Comparison of ENCODE assay signal across 1 cellular context in genomic region chr14:104972301-104973211, GRCh38.
TF ChIP-seq lines count a peak whose summit lies in the region.

No MANE protein-coding gene starts in this region.

TF ChIP-seq in Ishikawa, 13 proteins besides CTCF, POLR2A, EP300 and RAD21 (continued from another document):
- TF ChIP-seq, protein P1, sequence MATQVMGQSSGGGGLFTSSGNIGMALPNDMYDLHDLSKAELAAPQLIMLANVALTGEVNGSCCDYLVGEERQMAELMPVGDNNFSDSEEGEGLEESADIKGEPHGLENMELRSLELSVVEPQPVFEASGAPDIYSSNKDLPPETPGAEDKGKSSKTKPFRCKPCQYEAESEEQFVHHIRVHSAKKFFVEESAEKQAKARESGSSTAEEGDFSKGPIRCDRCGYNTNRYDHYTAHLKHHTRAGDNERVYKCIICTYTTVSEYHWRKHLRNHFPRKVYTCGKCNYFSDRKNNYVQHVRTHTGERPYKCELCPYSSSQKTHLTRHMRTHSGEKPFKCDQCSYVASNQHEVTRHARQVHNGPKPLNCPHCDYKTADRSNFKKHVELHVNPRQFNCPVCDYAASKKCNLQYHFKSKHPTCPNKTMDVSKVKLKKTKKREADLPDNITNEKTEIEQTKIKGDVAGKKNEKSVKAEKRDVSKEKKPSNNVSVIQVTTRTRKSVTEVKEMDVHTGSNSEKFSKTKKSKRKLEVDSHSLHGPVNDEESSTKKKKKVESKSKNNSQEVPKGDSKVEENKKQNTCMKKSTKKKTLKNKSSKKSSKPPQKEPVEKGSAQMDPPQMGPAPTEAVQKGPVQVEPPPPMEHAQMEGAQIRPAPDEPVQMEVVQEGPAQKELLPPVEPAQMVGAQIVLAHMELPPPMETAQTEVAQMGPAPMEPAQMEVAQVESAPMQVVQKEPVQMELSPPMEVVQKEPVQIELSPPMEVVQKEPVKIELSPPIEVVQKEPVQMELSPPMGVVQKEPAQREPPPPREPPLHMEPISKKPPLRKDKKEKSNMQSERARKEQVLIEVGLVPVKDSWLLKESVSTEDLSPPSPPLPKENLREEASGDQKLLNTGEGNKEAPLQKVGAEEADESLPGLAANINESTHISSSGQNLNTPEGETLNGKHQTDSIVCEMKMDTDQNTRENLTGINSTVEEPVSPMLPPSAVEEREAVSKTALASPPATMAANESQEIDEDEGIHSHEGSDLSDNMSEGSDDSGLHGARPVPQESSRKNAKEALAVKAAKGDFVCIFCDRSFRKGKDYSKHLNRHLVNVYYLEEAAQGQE (IDR thresholded peaks at IDR 0.05; ENCODE audit: low read depth) = no peak
- TF ChIP-seq EGR1 (IDR thresholded peaks at IDR 0.05) (peak; percentile 90), CEBPB (IDR thresholded peaks at IDR 0.05) (no peak), ZBTB7A (IDR thresholded peaks at IDR 0.05; ENCODE audit: low read depth) (peak; percentile 83), FOXM1 (IDR thresholded peaks at IDR 0.05; ENCODE audit: borderline replicate concordance, low read depth) (peak; percentile 56; the same call in 1 of the 2 replicates), TAF1 (IDR thresholded peaks at IDR 0.05; ENCODE audit: low read depth) (peak; percentile 43; the same call in 1 of the 2 replicates), TEAD4 (IDR thresholded peaks at IDR 0.05) (no peak), CREB1 (IDR thresholded peaks at IDR 0.05; ENCODE audit: low read depth) (no peak)
- TF ChIP-seq, protein P2, sequence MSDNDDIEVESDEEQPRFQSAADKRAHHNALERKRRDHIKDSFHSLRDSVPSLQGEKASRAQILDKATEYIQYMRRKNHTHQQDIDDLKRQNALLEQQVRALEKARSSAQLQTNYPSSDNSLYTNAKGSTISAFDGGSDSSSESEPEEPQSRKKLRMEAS (IDR thresholded peaks at IDR 0.05) = peak; percentile 87
